In the genomic region with DNA sequence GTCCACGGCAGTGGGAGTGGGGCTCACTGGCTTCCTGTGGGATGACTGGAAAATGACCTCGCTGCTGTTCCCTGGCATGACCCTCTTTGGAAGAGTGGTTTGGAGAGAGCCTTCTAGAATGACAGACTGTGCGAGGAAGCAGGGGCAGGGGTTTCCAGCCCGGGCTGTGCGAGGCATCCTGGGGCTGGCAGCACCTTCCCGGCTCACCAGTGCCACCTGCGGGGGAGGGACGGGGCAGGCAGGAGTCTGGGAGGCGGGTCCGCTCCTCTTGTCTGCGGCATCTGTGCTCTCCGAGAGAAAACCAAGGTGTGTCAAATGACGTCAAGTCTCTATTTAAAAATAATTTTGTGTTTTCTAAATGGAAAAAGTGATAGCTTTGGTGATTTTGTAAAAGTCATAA, we compare ENCODE assay signal across 7 cellular contexts. TPM values are rescaled to one million over a fixed set of nuclear protein-coding genes. Genes with fewer than 3 reads are reported as not detected.
DNase-seq lines count a peak whose midpoint lies in the region; TF ChIP-seq lines count a peak whose summit lies in the region.

No MANE protein-coding gene starts in this region.

- no peaks in the 10 kb centered on the region for H3K79me2 ChIP-seq in smooth muscle cell (ENCODE audit: low read depth)

- TF ChIP-seq CTCF in GM20000 (IDR thresholded peaks at IDR 0.05; ENCODE audit: extremely low read depth, missing control alignments), result peak; percentile 54
- TF ChIP-seq CTCF in fibroblast of pulmonary artery (IDR thresholded peaks at IDR 0.05; ENCODE audit: low read length, missing control alignments), result peak; percentile 29
- peak; percentile 9 for TF ChIP-seq CTCF in smooth muscle cell (IDR thresholded peaks at IDR 0.05; ENCODE audit: borderline replicate concordance, insufficient read depth, poor library complexity, severe bottlenecking)
- TF ChIP-seq CTCF in lower leg skin (IDR thresholded peaks at IDR 0.05), result no peak

- no peak overlapping the region for H3K27ac ChIP-seq in smooth muscle cell (ENCODE audit: low read depth)

- H3K9me3 ChIP-seq in smooth muscle cell (replicated peaks; ENCODE audit: low read depth), result no peaks in the 10 kb centered on the region

- H4K20me1 ChIP-seq in smooth muscle cell (ENCODE audit: low read depth), result no peaks in the 10 kb centered on the region

- H3K9ac ChIP-seq in smooth muscle cell (ENCODE audit: low read depth), result no peak overlapping the region

- H3K36me3 ChIP-seq in smooth muscle cell (ENCODE audit: low read depth), result no peaks in the 10 kb centered on the region

- H3K4me1 ChIP-seq in smooth muscle cell (ENCODE audit: low read depth), result peaks cover 7% of the 10 kb centered on the region

- H3F3A ChIP-seq in smooth muscle cell (ENCODE audit: low read depth), result no peaks in the 10 kb centered on the region

- intact Hi-C loops in lower leg skin (cut with DNase I; ENCODE audit: low total_unique reads), result loop anchor here (5.0 kb wide), 1 partner anchor 171 kb away; no protein-coding TSS in a partner anchor

- no peaks in the 10 kb centered on the region for H3K27me3 ChIP-seq in smooth muscle cell (ENCODE audit: low read depth)

- 81% methylated on average over 13 of the region's 13 CpGs for WGBS in smooth muscle cell (ENCODE audit: low lambda C conversion rate)
- WGBS in lower leg skin, 2 donors, result 40 to 46% methylated on average over 13 of the region's 13 CpGs

- no peak overlapping the region for H2AFZ ChIP-seq in smooth muscle cell (ENCODE audit: low read depth)

- DNase-seq in GM20000 (ENCODE audit: low spot score) (peak; percentile 82), NCI-H524 (lab: John Stamatoyannopoulos, UW) (peak; percentile 64 to 79), fibroblast of pulmonary artery (ENCODE audit: low read depth) (peak; percentile 20), smooth muscle cell (lab: John Stamatoyannopoulos, UW; ENCODE audit: unreplicated experiment) (no peak), ecto neural progenitor cell (ENCODE audit: low spot score) (no peak), lower leg skin (ENCODE audit: low spot score in 2 of 2) (no peak)
- DNase-seq in activated CD8-positive, alpha-beta memory T cell treated with anti-CD3 and anti-CD28 coated beads, Interleukin-2, amount 50 U/mL, for 48 hours, result peak; percentile 89

- H3K4me3 ChIP-seq in fibroblast of pulmonary artery (replicated peaks; ENCODE audit: low read depth, low read length) (no peak overlapping the region), smooth muscle cell (no peak overlapping the region), lower leg skin (ENCODE audit: low read depth, poor library complexity, severe bottlenecking) (no peak overlapping the region)

- TF ChIP-seq POLR2A in lower leg skin (IDR thresholded peaks at IDR 0.05), result no peak

- no peak overlapping the region for H3K4me2 ChIP-seq in smooth muscle cell

RNA-seq across cellular contexts. Expression of a gene that starts 7.8 kb away (rescaled TPM):
- total RNA-seq in smooth muscle cell (41.9 and 43.0 TPM in 2 replicates), lower leg skin (100 to 1,000 TPM in 1 of 4 donors, 10 to 100 TPM in 3; 48.4 to 103 (median 59.8) TPM)
- 12.8 and 21.4 TPM in 2 replicates for polyA plus RNA-seq in smooth muscle cell

RNA-seq across cellular contexts. Expression of a gene that starts 32.6 kb away (rescaled TPM):
- total RNA-seq in smooth muscle cell (8.2 and 13.7 TPM in 2 replicates), lower leg skin (10 to 100 TPM; 20.1 to 28.1 (median 22.3) TPM)
- 10.2 and 12.2 TPM in 2 replicates for polyA plus RNA-seq in smooth muscle cell

RNA-seq across cellular contexts. Expression of a gene that starts 32.7 kb away (rescaled TPM):
- 5.8 and 8.5 TPM in 2 replicates for total RNA-seq in smooth muscle cell
- 26.7 and 29.2 TPM in 2 replicates for polyA plus RNA-seq in smooth muscle cell
- 10 to 100 TPM; 19.4 to 47.3 (median 37.0) TPM for total RNA-seq in lower leg skin

Comparison
In these comparisons a context has a peak if more than half of its experiments do, and no peak if none do; other contexts are left out.
1. DNase-seq: peak in GM20000 (single experiment), NCI-H524 (2 of 2), activated CD8-positive, alpha-beta memory T cell treated with anti-CD3 and anti-CD28 coated beads, Interleukin-2, amount 50 U/mL, for 48 hours (single experiment) and fibroblast of pulmonary artery (single experiment); none in smooth muscle cell (single experiment), ecto neural progenitor cell (single experiment) and lower leg skin (0 of 2).
2. CTCF ChIP-seq: peak in GM20000 (single experiment), fibroblast of pulmonary artery (single experiment) and smooth muscle cell (single experiment); none in lower leg skin (0 of 3).